21 cellular contexts compared by ENCODE assay signal in genomic region chr6:71239694-71240093, GRCh38. TPM values are rescaled to one million over a fixed set of nuclear protein-coding genes. Genes with fewer than 3 reads are reported as not detected.
A peak's percentile ranks its signal among the peaks of the same experiment; 100 is the strongest.
DNase-seq lines count a peak whose midpoint lies in the region; ATAC-seq and TF ChIP-seq lines count a peak whose summit lies in the region.
"Had no signal": no experiment of that assay in that cellular context is flagged by ENCODE, and none has a peak within 500 bp of the region (broad histone marks: within the 10 kb centered on the region; RNA-seq: fewer than 3 reads in every experiment).

No MANE protein-coding gene starts in this region.

- H3K56ac ChIP-seq in mesendoderm (ENCODE audit: low read length): no peak overlapping the region

- no peak overlapping the region for H2BK15ac ChIP-seq in mesendoderm (replicated peaks; ENCODE audit: low read depth)

- no peak overlapping the region for H3K18ac ChIP-seq in mesendoderm (ENCODE audit: low read length)

- no peak overlapping the region for H2BK120ac ChIP-seq in mesendoderm (ENCODE audit: low read depth, low read length)

- H3K4me3 ChIP-seq in astrocyte of the spinal cord (ENCODE audit: low read depth, low read length): no peak overlapping the region
- H3K4me3 ChIP-seq in mesendoderm (ENCODE audit: low read length): no peak overlapping the region
- H3K4me3 ChIP-seq: BLaER1 treated with 17β-estradiol and CSF1 and Interleukin-3, amounts not matched to agents 10 nM and 100 nM; GM12878; PC-9; SJSA1 had no signal

- no peak overlapping the region for H4K5ac ChIP-seq in mesendoderm (ENCODE audit: low read length)

- TF ChIP-seq CTCF in astrocyte of the spinal cord (IDR thresholded peaks at IDR 0.05; ENCODE audit: low read depth, low read length) (no peak), endothelial cell (IDR thresholded peaks at IDR 0.05; ENCODE audit: unreplicated experiment) (no peak)

- no peaks in the 10 kb centered on the region for H3K9me3 Mint-ChIP-seq in endothelial cell (ENCODE audit: unreplicated experiment)

- H3K27me3 ChIP-seq in mesendoderm (ENCODE audit: insufficient read depth, low read length, poor library complexity): no peaks in the 10 kb centered on the region
- H3K27me3 ChIP-seq: BLaER1 treated with 17β-estradiol and CSF1 and Interleukin-3, amounts not matched to agents 10 nM and 100 nM; SJSA1 had no signal

- ATAC-seq in GM21825 (IDR thresholded peaks at IDR 0.05; ENCODE audit: unreplicated experiment): no peak
- ATAC-seq: GM12878 had no signal

- no peaks in the 10 kb centered on the region for H3K4me1 ChIP-seq in mesendoderm (ENCODE audit: control insufficient read depth, low read depth, low read length)

- in situ Hi-C loops in astrocyte of the spinal cord (cut with HindIII; ENCODE audit: low sequenced_read_pairs): no loop called here

- H3K27me3 Mint-ChIP-seq in endothelial cell (ENCODE audit: unreplicated experiment): no peaks in the 10 kb centered on the region

- H3K36me3 Mint-ChIP-seq in endothelial cell (ENCODE audit: low read depth, unreplicated experiment): no peaks in the 10 kb centered on the region

- peaks cover 4% of the 10 kb centered on the region for H3K4me1 Mint-ChIP-seq in endothelial cell (ENCODE audit: unreplicated experiment)
- H3K4me1 Mint-ChIP-seq: CD8-positive, alpha-beta memory T cell; IgD-negative memory B cell had no signal

- H3K4me3 Mint-ChIP-seq in endothelial cell (ENCODE audit: unreplicated experiment): no peak overlapping the region
- H3K4me3 Mint-ChIP-seq: CD8-positive, alpha-beta memory T cell; IgD-negative memory B cell had no signal

- H4K8ac ChIP-seq in mesendoderm (ENCODE audit: low read depth, low read length): no peak overlapping the region

- no peak overlapping the region for H3K9ac ChIP-seq in mesendoderm (ENCODE audit: low read length)
- H3K9ac ChIP-seq: BLaER1 treated with 17β-estradiol and CSF1 and Interleukin-3, amounts not matched to agents 10 nM and 100 nM had no signal

- H3K27ac ChIP-seq in mesendoderm (ENCODE audit: low read depth, low read length): no peak overlapping the region
- H3K27ac ChIP-seq: HL-60, PC-9, SJSA1 had no signal

- no peak overlapping the region for H2BK5ac ChIP-seq in mesendoderm (ENCODE audit: low read length)

- no peak overlapping the region for H3K23ac ChIP-seq in mesendoderm (ENCODE audit: low read length)

- no peak overlapping the region for H3K27ac Mint-ChIP-seq in endothelial cell (ENCODE audit: unreplicated experiment)
- H3K27ac Mint-ChIP-seq: CD8-positive, alpha-beta memory T cell; IgD-negative memory B cell had no signal

- H3K79me1 ChIP-seq in mesendoderm (ENCODE audit: low read length): no peaks in the 10 kb centered on the region

- H3K4ac ChIP-seq in mesendoderm (ENCODE audit: low read depth, low read length): no peak overlapping the region

- H3K4me2 ChIP-seq in mesendoderm (ENCODE audit: low read length): no peak overlapping the region
- H3K4me2 ChIP-seq: PC-9 had no signal

- no peak overlapping the region for H2AK5ac ChIP-seq in mesendoderm (ENCODE audit: low read length)

- WGBS in mesendoderm (ENCODE audit: extremely low coverage, insufficient coverage, low lambda C conversion rate): no CpG with 5 or more reads among the region's 5 CpGs

- no peaks in the 10 kb centered on the region for H3K79me2 ChIP-seq in mesendoderm (ENCODE audit: control insufficient read depth, insufficient read depth, low read length)

- DNase-seq in H4 (ENCODE audit: low spot score) (peak; percentile 15), NCI-H69 (lab: John Stamatoyannopoulos, UW) (peak; percentile 31), astrocyte of the spinal cord (ENCODE audit: low read depth, low spot score) (peak; percentile 24), mesendoderm (peak; percentile 32), endothelial cell (ENCODE audit: low spot score) (no peak), LoVo (ENCODE audit: low spot score) (no peak), NCI-H510A treated with DMSO at 0.1 percent for 48 hours (lab: John Stamatoyannopoulos, UW) (no peak)
- DNase-seq: CD8-positive, alpha-beta memory T cell; GF-D8; Karpas-422; NCI-H2227 treated with DMSO at 0.1 percent for 48 hours; NCI-H524 treated with DMSO at 0.1 percent for 48 hours; PC-9; SW 1271; T-helper 2 cell had no signal

- no peaks in the 10 kb centered on the region for H3K36me3 ChIP-seq in mesendoderm (ENCODE audit: control insufficient read depth, insufficient read depth, low read length)
- H3K36me3 ChIP-seq: BLaER1 treated with 17β-estradiol and CSF1 and Interleukin-3, amounts not matched to agents 10 nM and 100 nM; SJSA1 had no signal

RNA-seq across cellular contexts. Expression of gene OGFRL1, which starts 48.9 kb away (rescaled TPM):
- 3.2 and 5.1 TPM in 2 replicates for total RNA-seq in H4 (2014; rRNA removed; shearing (Covaris generic))
- 5.6 TPM for polyA plus RNA-seq in mesendoderm (2013, experiment 1 of 2)
- polyA plus RNA-seq in mesendoderm (2013, experiment 2 of 2): 5.9 TPM
- 6.0 TPM for total RNA-seq in endothelial cell (ENCODE audit: unreplicated experiment)

Comparison
In these comparisons a context has a peak if more than half of its experiments do, and no peak if none do; other contexts are left out.
1. DNase-seq: peak in H4 (single experiment), NCI-H69 (single experiment), astrocyte of the spinal cord (single experiment) and mesendoderm (single experiment); none in endothelial cell (single experiment), LoVo (single experiment) and NCI-H510A treated with DMSO at 0.1 percent for 48 hours (single experiment).